In genomic region chr20:2871111-2871465, GRCh38 we compare ENCODE assay signal across 1 cellular context.
A peak's percentile ranks its signal among the peaks of the same experiment; 100 is the strongest.
TF ChIP-seq lines count a peak whose summit lies in the region.

No MANE protein-coding gene starts in this region.

TF ChIP-seq in HepG2, 621 proteins besides CTCF, POLR2A, EP300 and RAD21:
- TF ChIP-seq ARHGAP35 (CRISPR knock-in tag; IDR thresholded peaks at IDR 0.05; ENCODE audit: borderline replicate concordance) (0 out of 2 replicates have a peak, but pooled peaks have one; percentile 26), ZMYM3 (CRISPR knock-in tag; IDR thresholded peaks at IDR 0.05) (peak; percentile 47; the same call in 1 of the 2 replicates), ZNF629 (CRISPR knock-in tag; conservative IDR thresholded peaks at IDR 0.05) (peak; percentile 85), ZNF180 (CRISPR knock-in tag; IDR thresholded peaks at IDR 0.05; ENCODE audit: borderline replicate concordance, low read depth) (no peak), ZNF570 (CRISPR knock-in tag; IDR thresholded peaks at IDR 0.05; ENCODE audit: borderline replicate concordance) (no peak), ZFP90 (CRISPR knock-in tag; IDR thresholded peaks at IDR 0.05; ENCODE audit: borderline replicate concordance) (0 out of 2 replicates have a peak, but pooled peaks have one; percentile 9)
TF ChIP-seq in HepG2: peak in this region for 4.
